Comparison of ENCODE assay signal across 8 cellular contexts in the genomic region with DNA sequence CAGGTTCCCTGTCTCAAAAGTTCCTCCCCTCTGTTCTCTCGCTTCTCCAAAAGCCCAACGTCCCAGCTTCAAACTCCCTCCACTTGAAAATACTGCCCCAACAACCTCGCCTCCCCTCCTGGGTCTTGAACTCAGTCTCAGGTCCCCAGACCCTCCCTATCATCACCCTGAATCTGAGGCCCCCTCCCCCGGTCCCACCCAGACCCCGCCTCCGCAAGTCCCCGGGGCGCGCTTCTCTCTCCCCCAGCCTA. TPM values are rescaled to one million over a fixed set of nuclear protein-coding genes. Genes with fewer than 3 reads are reported as not detected.
DNase-seq lines count a peak whose midpoint lies in the region.

No MANE protein-coding gene starts in this region.

- H3K36me3 Mint-ChIP-seq in dendritic cell treated with granulocyte-macrophage colony-stimulating factor and Interleukin-4, amounts not matched to agents 40 ng/mL and 50 ng/mL, for 4 days (ENCODE audit: low read depth): peaks cover 85% of the 10 kb centered on the region

- H3K4me1 Mint-ChIP-seq in dendritic cell treated with granulocyte-macrophage colony-stimulating factor and Interleukin-4, amounts not matched to agents 40 ng/mL and 50 ng/mL, for 4 days (ENCODE audit: low read depth): peaks cover 30% of the 10 kb centered on the region

- H3K4me1 ChIP-seq in NT2/D1 (ENCODE audit: insufficient read depth, insufficient read length) (peaks cover 2% of the 10 kb centered on the region), muscle layer of duodenum (ENCODE audit: control insufficient read depth in 1 of 2, insufficient read depth in 2 of 2, low read length in 2 of 2) (peaks cover 13 to 31% of the 10 kb centered on the region in 2 donors)

- H3K9ac ChIP-seq in NT2/D1 (ENCODE audit: insufficient read length, low read depth): peak overlapping the region; percentile 94

- H3K27ac ChIP-seq in muscle layer of duodenum (ENCODE audit: low read length): peak overlapping the region; percentile 100

- peak overlapping the region; percentile 97 for H3K4me3 Mint-ChIP-seq in dendritic cell treated with granulocyte-macrophage colony-stimulating factor and Interleukin-4, amounts not matched to agents 40 ng/mL and 50 ng/mL, for 4 days

- no peaks in the 10 kb centered on the region for H3K9me3 Mint-ChIP-seq in dendritic cell treated with granulocyte-macrophage colony-stimulating factor and Interleukin-4, amounts not matched to agents 40 ng/mL and 50 ng/mL, for 4 days

- H3K4me3 ChIP-seq in NT2/D1 (ENCODE audit: insufficient read length, low read depth) (peak overlapping the region; percentile 97), muscle layer of duodenum (ENCODE audit: low read depth in 1 of 2, low read length in 2 of 2) (peak overlapping the region; percentile 95 to 100)

- no peaks in the 10 kb centered on the region for H3K27me3 Mint-ChIP-seq in dendritic cell treated with granulocyte-macrophage colony-stimulating factor and Interleukin-4, amounts not matched to agents 40 ng/mL and 50 ng/mL, for 4 days

- DNase-seq in activated T-cell treated with anti-CD3 and anti-CD28 coated beads for 4 hours (peak; percentile 45), NT2/D1 (ENCODE audit: low read depth, low spot score) (no peak), dermis blood vessel endothelial cell (no peak), cortex of kidney (lab: John Stamatoyannopoulos, UW) (no peak), SHP77 treated with DMSO at 0.1 percent for 48 hours (lab: John Stamatoyannopoulos, UW) (no peak)
- no peak for DNase-seq in activated T-cell treated with anti-CD3 and anti-CD28 coated beads, Interleukin-2, amount 50 U/mL, for 1 hour

- intact Hi-C loops in dendritic cell treated with granulocyte-macrophage colony-stimulating factor and Interleukin-4, amounts not matched to agents 40 ng/mL and 50 ng/mL, for 4 days (cut with micrococcal nuclease): loop anchor here (1.0 to 10.0 kb wide), 4 partner anchors 10 to 79 kb away; a partner anchor contains a TSS

- H3K27me3 ChIP-seq in NT2/D1 (ENCODE audit: insufficient read depth, insufficient read length) (no peaks in the 10 kb centered on the region), muscle layer of duodenum (ENCODE audit: low read depth, low read length) (no peaks in the 10 kb centered on the region)

- H3K36me3 ChIP-seq in NT2/D1 (ENCODE audit: insufficient read depth, insufficient read length, low read length) (peaks cover 28% of the 10 kb centered on the region), muscle layer of duodenum (ENCODE audit: control insufficient read depth in 1 of 2, insufficient read depth in 2 of 2, low read length in 2 of 2) (peaks cover 31 to 38% of the 10 kb centered on the region in 2 donors)

- H3K9me3 ChIP-seq in NT2/D1 (ENCODE audit: insufficient read depth, low read length): no peaks in the 10 kb centered on the region
- no peaks in the 10 kb centered on the region for H3K9me3 ChIP-seq in muscle layer of duodenum (ENCODE audit: control insufficient read depth in 1 of 2, low read length in 2 of 2)

- peak overlapping the region; percentile 98 for H3K27ac Mint-ChIP-seq in dendritic cell treated with granulocyte-macrophage colony-stimulating factor and Interleukin-4, amounts not matched to agents 40 ng/mL and 50 ng/mL, for 4 days

RNA-seq across cellular contexts. Expression of a gene that starts 0.3 kb away (rescaled TPM):
- total RNA-seq in dermis blood vessel endothelial cell: 14.9 and 25.9 TPM in 2 replicates

RNA-seq across cellular contexts. Expression of a gene that starts 18.1 kb away (rescaled TPM):
- total RNA-seq in dermis blood vessel endothelial cell: 18.8 and 38.1 TPM in 2 replicates

RNA-seq across cellular contexts. Expression of a gene that starts 21.7 kb away (rescaled TPM):
- 43.0 and 58.7 TPM in 2 replicates for total RNA-seq in dermis blood vessel endothelial cell

RNA-seq across cellular contexts. Expression of a gene that starts 22.9 kb away (rescaled TPM):
- 0.05 and 0.17 TPM in 2 replicates for total RNA-seq in dermis blood vessel endothelial cell

RNA-seq across cellular contexts. Expression of a gene that starts 30.7 kb away (rescaled TPM):
- 1.7 and 2.1 TPM in 2 replicates for total RNA-seq in dermis blood vessel endothelial cell
